ENCODE assay signal across 8 cellular contexts in the genomic region with DNA sequence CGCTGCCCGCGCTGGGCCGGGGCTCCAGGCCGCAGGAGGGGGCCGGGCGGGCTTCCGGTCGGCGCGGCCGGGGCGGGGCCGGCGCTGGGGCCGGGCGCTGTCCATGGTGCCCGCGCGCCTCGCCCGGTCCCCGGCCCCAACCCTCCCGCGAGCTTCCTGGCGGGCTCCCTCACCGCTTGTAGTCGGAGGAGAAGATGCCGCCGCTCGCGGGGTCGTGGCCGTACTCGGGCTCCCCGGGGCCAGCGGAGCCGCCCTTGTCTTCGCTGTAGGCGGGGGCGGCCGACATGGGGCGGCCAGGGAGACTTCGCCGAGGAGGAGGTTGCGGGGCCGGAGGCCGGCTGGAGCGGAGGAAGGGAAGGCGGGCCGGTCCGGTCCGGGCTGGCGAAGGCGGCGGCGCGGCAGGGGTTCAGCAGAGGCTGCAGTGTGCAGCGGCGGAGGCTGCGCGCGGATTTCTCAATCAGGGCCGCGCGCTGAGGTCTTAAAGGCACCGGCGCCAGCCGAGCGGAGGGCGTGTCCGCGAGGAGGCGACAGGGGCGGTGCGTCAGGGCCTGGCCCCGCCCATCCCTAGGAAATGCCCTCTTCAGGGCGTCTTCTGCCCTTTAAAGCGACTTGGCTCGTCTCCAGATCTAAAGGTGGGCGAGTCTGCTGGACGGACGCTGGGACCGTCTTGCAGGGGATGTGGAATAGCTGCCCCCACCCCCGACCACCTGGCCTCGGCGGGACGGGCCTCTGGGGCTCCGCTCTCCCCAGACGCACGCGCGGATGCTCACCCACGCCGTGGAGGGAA. TPM values are rescaled to one million over a fixed set of nuclear protein-coding genes. Genes with fewer than 3 reads are reported as not detected.
DNase-seq lines count a peak whose midpoint lies in the region; ATAC-seq and TF ChIP-seq lines count a peak whose summit lies in the region.

A gene with protein sequence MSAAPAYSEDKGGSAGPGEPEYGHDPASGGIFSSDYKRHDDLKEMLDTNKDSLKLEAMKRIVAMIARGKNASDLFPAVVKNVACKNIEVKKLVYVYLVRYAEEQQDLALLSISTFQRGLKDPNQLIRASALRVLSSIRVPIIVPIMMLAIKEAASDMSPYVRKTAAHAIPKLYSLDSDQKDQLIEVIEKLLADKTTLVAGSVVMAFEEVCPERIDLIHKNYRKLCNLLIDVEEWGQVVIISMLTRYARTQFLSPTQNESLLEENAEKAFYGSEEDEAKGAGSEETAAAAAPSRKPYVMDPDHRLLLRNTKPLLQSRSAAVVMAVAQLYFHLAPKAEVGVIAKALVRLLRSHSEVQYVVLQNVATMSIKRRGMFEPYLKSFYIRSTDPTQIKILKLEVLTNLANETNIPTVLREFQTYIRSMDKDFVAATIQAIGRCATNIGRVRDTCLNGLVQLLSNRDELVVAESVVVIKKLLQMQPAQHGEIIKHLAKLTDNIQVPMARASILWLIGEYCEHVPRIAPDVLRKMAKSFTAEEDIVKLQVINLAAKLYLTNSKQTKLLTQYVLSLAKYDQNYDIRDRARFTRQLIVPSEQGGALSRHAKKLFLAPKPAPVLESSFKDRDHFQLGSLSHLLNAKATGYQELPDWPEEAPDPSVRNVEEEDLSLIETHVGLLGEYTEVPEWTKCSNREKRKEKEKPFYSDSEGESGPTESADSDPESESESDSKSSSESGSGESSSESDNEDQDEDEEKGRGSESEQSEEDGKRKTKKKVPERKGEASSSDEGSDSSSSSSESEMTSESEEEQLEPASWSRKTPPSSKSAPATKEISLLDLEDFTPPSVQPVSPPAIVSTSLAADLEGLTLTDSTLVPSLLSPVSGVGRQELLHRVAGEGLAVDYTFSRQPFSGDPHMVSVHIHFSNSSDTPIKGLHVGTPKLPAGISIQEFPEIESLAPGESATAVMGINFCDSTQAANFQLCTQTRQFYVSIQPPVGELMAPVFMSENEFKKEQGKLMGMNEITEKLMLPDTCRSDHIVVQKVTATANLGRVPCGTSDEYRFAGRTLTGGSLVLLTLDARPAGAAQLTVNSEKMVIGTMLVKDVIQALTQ (minus strand): TSS at position 455 of the 787 bp plus-strand sequence. CDS start 169 bp downstream, at position 286.

- no TSS peak for BruUV-seq in Calu3 (replicated peaks; lab: Mats Ljungman, UMichigan)

- H3K4me1 Mint-ChIP-seq in Calu3 (ENCODE audit: low read depth, unreplicated experiment), result peaks cover 18% of the 10 kb centered on the region
- H3K4me1 Mint-ChIP-seq in activated T-helper 17 cell treated with anti-CD3 and anti-CD28 coated beads, Interleukin-2, amount 50 U/mL, for 72 hours, result no peaks in the 10 kb centered on the region
- peaks cover 6% of the 10 kb centered on the region for H3K4me1 Mint-ChIP-seq in nephron progenitor cell

- TF ChIP-seq EP300 in Ishikawa (IDR thresholded peaks at IDR 0.05; ENCODE audit: borderline replicate concordance), result no peak

- intact Hi-C loops in Calu3 (cut with micrococcal nuclease; ENCODE audit: unreplicated experiment), result loop anchor here (5.0 kb wide), 1 partner anchor 43 kb away; no protein-coding TSS in a partner anchor

- no peak within 1 kb of the TSS for H3K4me3 Mint-ChIP-seq in Calu3 (ENCODE audit: low read depth, unreplicated experiment)
- H3K4me3 Mint-ChIP-seq in activated T-helper 17 cell treated with anti-CD3 and anti-CD28 coated beads, Interleukin-2, amount 50 U/mL, for 72 hours, result no peak within 1 kb of the TSS
- H3K4me3 Mint-ChIP-seq in nephron progenitor cell, result peak within 1 kb of the TSS; percentile 73

- H3K36me3 Mint-ChIP-seq in Calu3 (ENCODE audit: insufficient read depth, unreplicated experiment) (peaks cover 10% of the 10 kb centered on the region), nephron progenitor cell (ENCODE audit: low read depth) (no peaks in the 10 kb centered on the region)
- H3K36me3 Mint-ChIP-seq in activated T-helper 17 cell treated with anti-CD3 and anti-CD28 coated beads, Interleukin-2, amount 50 U/mL, for 72 hours (ENCODE audit: low read depth), result no peaks in the 10 kb centered on the region

- peak; percentile 87 for ATAC-seq in GM21619 (IDR thresholded peaks at IDR 0.05; ENCODE audit: unreplicated experiment)
- ATAC-seq in activated T-helper 17 cell treated with anti-CD3 and anti-CD28 coated beads, Interleukin-2, amount 50 U/mL, for 72 hours (replicated peaks), result peak; percentile 96

- no peak within 1 kb of the TSS for H3K27ac Mint-ChIP-seq in Calu3 (ENCODE audit: unreplicated experiment)
- no peak within 1 kb of the TSS for H3K27ac Mint-ChIP-seq in activated T-helper 17 cell treated with anti-CD3 and anti-CD28 coated beads, Interleukin-2, amount 50 U/mL, for 72 hours
- H3K27ac Mint-ChIP-seq in nephron progenitor cell, result no peak within 1 kb of the TSS

- H3K9me3 Mint-ChIP-seq in Calu3 (ENCODE audit: low read depth, unreplicated experiment), result no peaks in the 10 kb centered on the region
- no peaks in the 10 kb centered on the region for H3K9me3 Mint-ChIP-seq in activated T-helper 17 cell treated with anti-CD3 and anti-CD28 coated beads, Interleukin-2, amount 50 U/mL, for 72 hours
- H3K9me3 Mint-ChIP-seq in nephron progenitor cell, result no peaks in the 10 kb centered on the region

- no peaks in the 10 kb centered on the region for H3K27me3 Mint-ChIP-seq in Calu3 (ENCODE audit: unreplicated experiment)
- H3K27me3 Mint-ChIP-seq in activated T-helper 17 cell treated with anti-CD3 and anti-CD28 coated beads, Interleukin-2, amount 50 U/mL, for 72 hours, result peaks cover 11% of the 10 kb centered on the region
- peaks cover 20% of the 10 kb centered on the region for H3K27me3 Mint-ChIP-seq in nephron progenitor cell (ENCODE audit: low read depth, poor library complexity)

- no peak for TF ChIP-seq RAD21 in Ishikawa (IDR thresholded peaks at IDR 0.05; ENCODE audit: low read depth)

- H3K4me3 ChIP-seq in fibroblast of pulmonary artery (replicated peaks; ENCODE audit: low read depth, low read length), result peak within 1 kb of the TSS; percentile 63

- peak; percentile 87 for DNase-seq in Calu3
- peak; percentile 71 for DNase-seq in RPMI7951 (ENCODE audit: low read depth)
- DNase-seq in fibroblast of pulmonary artery (ENCODE audit: low read depth), result peak; percentile 70
- DNase-seq in nephron progenitor cell, result peak; percentile 85
- DNase-seq in stimulated activated naive CD4-positive, alpha-beta T cell treated with Interleukin-2 at 50 U/mL for 16 hours (lab: John Stamatoyannopoulos, UW), result peak; percentile 61

- TF ChIP-seq CTCF in Calu3 (IDR thresholded peaks at IDR 0.05; ENCODE audit: unreplicated experiment) (no peak), fibroblast of pulmonary artery (IDR thresholded peaks at IDR 0.05; ENCODE audit: low read length, missing control alignments) (no peak), nephron progenitor cell (IDR thresholded peaks at IDR 0.05) (no peak)

- CTCF ChIA-PET in Calu3 (lab: Charles Lee), result interaction anchor here (0.8 kb wide), 1 partner anchor 123 kb away, joined by 3 read pairs; no protein-coding TSS in a partner anchor

TF ChIP-seq in Ishikawa, 13 proteins besides CTCF, POLR2A, EP300 and RAD21 (continues in another document):
- TF ChIP-seq, protein P1, sequence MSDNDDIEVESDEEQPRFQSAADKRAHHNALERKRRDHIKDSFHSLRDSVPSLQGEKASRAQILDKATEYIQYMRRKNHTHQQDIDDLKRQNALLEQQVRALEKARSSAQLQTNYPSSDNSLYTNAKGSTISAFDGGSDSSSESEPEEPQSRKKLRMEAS (IDR thresholded peaks at IDR 0.05), result peak; percentile 63; the same call in 1 of the 2 replicates
- TF ChIP-seq, protein P2, sequence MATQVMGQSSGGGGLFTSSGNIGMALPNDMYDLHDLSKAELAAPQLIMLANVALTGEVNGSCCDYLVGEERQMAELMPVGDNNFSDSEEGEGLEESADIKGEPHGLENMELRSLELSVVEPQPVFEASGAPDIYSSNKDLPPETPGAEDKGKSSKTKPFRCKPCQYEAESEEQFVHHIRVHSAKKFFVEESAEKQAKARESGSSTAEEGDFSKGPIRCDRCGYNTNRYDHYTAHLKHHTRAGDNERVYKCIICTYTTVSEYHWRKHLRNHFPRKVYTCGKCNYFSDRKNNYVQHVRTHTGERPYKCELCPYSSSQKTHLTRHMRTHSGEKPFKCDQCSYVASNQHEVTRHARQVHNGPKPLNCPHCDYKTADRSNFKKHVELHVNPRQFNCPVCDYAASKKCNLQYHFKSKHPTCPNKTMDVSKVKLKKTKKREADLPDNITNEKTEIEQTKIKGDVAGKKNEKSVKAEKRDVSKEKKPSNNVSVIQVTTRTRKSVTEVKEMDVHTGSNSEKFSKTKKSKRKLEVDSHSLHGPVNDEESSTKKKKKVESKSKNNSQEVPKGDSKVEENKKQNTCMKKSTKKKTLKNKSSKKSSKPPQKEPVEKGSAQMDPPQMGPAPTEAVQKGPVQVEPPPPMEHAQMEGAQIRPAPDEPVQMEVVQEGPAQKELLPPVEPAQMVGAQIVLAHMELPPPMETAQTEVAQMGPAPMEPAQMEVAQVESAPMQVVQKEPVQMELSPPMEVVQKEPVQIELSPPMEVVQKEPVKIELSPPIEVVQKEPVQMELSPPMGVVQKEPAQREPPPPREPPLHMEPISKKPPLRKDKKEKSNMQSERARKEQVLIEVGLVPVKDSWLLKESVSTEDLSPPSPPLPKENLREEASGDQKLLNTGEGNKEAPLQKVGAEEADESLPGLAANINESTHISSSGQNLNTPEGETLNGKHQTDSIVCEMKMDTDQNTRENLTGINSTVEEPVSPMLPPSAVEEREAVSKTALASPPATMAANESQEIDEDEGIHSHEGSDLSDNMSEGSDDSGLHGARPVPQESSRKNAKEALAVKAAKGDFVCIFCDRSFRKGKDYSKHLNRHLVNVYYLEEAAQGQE (IDR thresholded peaks at IDR 0.05; ENCODE audit: low read depth), result peak; percentile 93
- TF ChIP-seq CEBPB (IDR thresholded peaks at IDR 0.05) (peak; percentile 87), TAF1 (IDR thresholded peaks at IDR 0.05; ENCODE audit: low read depth) (no peak), TEAD4 (IDR thresholded peaks at IDR 0.05) (no peak), FOXM1 (IDR thresholded peaks at IDR 0.05; ENCODE audit: borderline replicate concordance, low read depth) (no peak), TCF12 (IDR thresholded peaks at IDR 0.05; ENCODE audit: low read depth) (no peak), EGR1 (IDR thresholded peaks at IDR 0.05) (no peak), ZBTB7A (IDR thresholded peaks at IDR 0.05; ENCODE audit: low read depth) (no peak), NFIC (IDR thresholded peaks at IDR 0.05) (peak; percentile 49; the same call in 1 of the 2 replicates), YY1 (IDR thresholded peaks at IDR 0.05; ENCODE audit: low read depth) (no peak)
- TF ChIP-seq, protein P3, sequence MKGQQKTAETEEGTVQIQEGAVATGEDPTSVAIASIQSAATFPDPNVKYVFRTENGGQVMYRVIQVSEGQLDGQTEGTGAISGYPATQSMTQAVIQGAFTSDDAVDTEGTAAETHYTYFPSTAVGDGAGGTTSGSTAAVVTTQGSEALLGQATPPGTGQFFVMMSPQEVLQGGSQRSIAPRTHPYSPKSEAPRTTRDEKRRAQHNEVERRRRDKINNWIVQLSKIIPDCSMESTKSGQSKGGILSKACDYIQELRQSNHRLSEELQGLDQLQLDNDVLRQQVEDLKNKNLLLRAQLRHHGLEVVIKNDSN (IDR thresholded peaks at IDR 0.05), result no peak

RNA-seq across cellular contexts. Expression of the gene that starts here (rescaled TPM):
- 13.1 and 24.7 TPM in 2 replicates for total RNA-seq in Calu3 (2022)
- total RNA-seq in RPMI7951 (2014; rRNA removed; shearing (Covaris generic)), result 1.4 and 1.7 TPM in 2 replicates
- 1 to 10 TPM in 1 of 2 donors, under 1 TPM in 1; 0.41 to 1.5 TPM for total RNA-seq in activated T-helper 17 cell treated with anti-CD3 and anti-CD28 coated beads, Interleukin-2, amount 50 U/mL, for 72 hours

Comparison
In these comparisons a context has a peak if more than half of its experiments do, and no peak if none do; other contexts are left out.
1. Peak in every context shown above with its lines: DNase-seq, ATAC-seq and H3K4me3 ChIP-seq.